8 cellular contexts compared by ENCODE assay signal in genomic region chr9:85740821-85741111, GRCh38. TPM values are rescaled to one million over a fixed set of nuclear protein-coding genes. Genes with fewer than 3 reads are reported as not detected.
DNase-seq lines count a peak whose midpoint lies in the region; ATAC-seq and TF ChIP-seq lines count a peak whose summit lies in the region.

No MANE protein-coding gene starts in this region.

- peaks cover 67% of the 10 kb centered on the region for H3K4me1 Mint-ChIP-seq in CD14-positive monocyte

- peak; percentile 2 for ATAC-seq in HG02970 (IDR thresholded peaks at IDR 0.05; ENCODE audit: low FRiP score, unreplicated experiment)

- peak overlapping the region; percentile 86 to 96 for H3K4me3 Mint-ChIP-seq in CD14-positive monocyte

- TF ChIP-seq CTCF in CD14-positive monocyte (IDR thresholded peaks at IDR 0.05): no peak
- no peak for TF ChIP-seq CTCF in WI38 (IDR thresholded peaks at IDR 0.05; ENCODE audit: low read depth, low read length)
- TF ChIP-seq CTCF in GM10248 (IDR thresholded peaks at IDR 0.05; ENCODE audit: control extremely low read depth, extremely low read depth, low read depth, missing control alignments): no peak

- DNase-seq in CD14-positive monocyte (ENCODE audit: low spot score) (no peak), germinal center (ENCODE audit: low spot score) (peak; percentile 14), renal cortical epithelial cell (ENCODE audit: low read depth) (peak; percentile 37), NCI-H2029 treated with DMSO at 0.1 percent for 48 hours (lab: John Stamatoyannopoulos, UW) (no peak), GM10248 (ENCODE audit: extremely low spot score) (no peak), NCI-H2196 treated with DMSO at 0.1 percent for 48 hours (lab: John Stamatoyannopoulos, UW; ENCODE audit: unreplicated experiment) (no peak)

- H3K27ac Mint-ChIP-seq in CD14-positive monocyte: peak overlapping the region; percentile 97 to 99 (median 98)

- CTCF ChIA-PET in GM10248 (lab: Yijun Ruan, JAX): interaction anchor here (1.0 to 1.9 kb wide), 5 partner anchors 11 to 129 kb away, joined by 3 to 5 read pairs (median 4); no protein-coding TSS in a partner anchor

- no peaks in the 10 kb centered on the region for H3K36me3 Mint-ChIP-seq in CD14-positive monocyte

- intact Hi-C loops in CD14-positive monocyte (cut with micrococcal nuclease): loop anchor here (5.0 to 10.0 kb wide), 3 partner anchors 33 to 604 kb away; no protein-coding TSS in a partner anchor

- H3K9me3 Mint-ChIP-seq in CD14-positive monocyte: peaks cover 0 to 3% (median 0%) of the 10 kb centered on the region in 7 donors

- POLR2A ChIA-PET in GM10248 (lab: Yijun Ruan, JAX): no interaction called here

- H3K27me3 Mint-ChIP-seq in CD14-positive monocyte (ENCODE audit: low read depth in 3 of 3): peaks cover 0 to 3% (median 0%) of the 10 kb centered on the region in 3 donors

- H3K4me3 ChIP-seq in WI38 (ENCODE audit: low read depth, low read length): peak overlapping the region; percentile 73

RNA-seq across cellular contexts. Expression of gene AGTPBP1, which starts 1.0 kb away (rescaled TPM):
- 10 to 100 TPM; 77.0 to 90.3 TPM for polyA plus RNA-seq in CD14-positive monocyte
- total RNA-seq in renal cortical epithelial cell: 37.9 and 47.8 TPM in 2 replicates

Comparison
In these comparisons a context has a peak if more than half of its experiments do, and no peak if none do; other contexts are left out.
1. DNase-seq: peak in germinal center (single experiment) and renal cortical epithelial cell (single experiment); none in CD14-positive monocyte (single experiment), NCI-H2029 treated with DMSO at 0.1 percent for 48 hours (single experiment), GM10248 (single experiment) and NCI-H2196 treated with DMSO at 0.1 percent for 48 hours (single experiment).